1 cellular context compared by ENCODE assay signal in the genomic region with DNA sequence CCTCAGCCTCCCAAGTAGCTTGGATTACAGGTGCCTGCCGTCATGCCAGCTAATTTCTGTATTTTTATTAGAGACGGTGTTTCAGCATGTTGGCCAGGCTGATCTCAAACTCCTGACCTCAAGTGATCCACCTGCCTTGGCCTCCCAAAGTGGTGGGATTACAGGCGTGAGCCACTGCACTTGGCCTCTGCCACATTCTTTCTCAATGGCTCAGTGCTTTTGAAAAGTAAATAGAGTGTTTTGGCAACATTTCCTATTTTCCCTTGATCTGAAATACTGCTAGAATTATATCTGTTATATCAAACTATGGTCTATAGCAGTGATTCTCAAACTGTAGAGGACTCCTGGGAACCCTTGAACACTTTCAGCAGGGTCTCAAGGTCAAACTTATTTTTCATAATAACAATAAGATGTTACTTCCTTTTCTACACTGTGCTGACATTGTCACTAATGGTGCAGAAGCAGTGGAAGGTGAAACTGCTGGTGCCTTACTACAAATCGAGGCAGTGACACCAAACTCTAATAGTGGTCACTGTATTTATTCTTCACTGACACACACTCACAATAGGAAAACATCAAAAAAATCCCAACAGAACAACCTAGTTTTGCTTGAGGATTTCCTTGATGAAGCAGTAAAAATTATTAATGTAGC.
TF ChIP-seq lines count a peak whose summit lies in the region.

No MANE protein-coding gene starts in this region.

TF ChIP-seq in SK-N-SH, 30 proteins besides CTCF, POLR2A, EP300 and RAD21 (continued from another document):
- no peak for TF ChIP-seq ZBTB33 (IDR thresholded peaks at IDR 0.05; ENCODE audit: borderline replicate concordance, low read depth)
- TF ChIP-seq GABPA (IDR thresholded peaks at IDR 0.05; ENCODE audit: low read depth), result no peak
- no peak for TF ChIP-seq FOSL2 (IDR thresholded peaks at IDR 0.05; ENCODE audit: borderline replicate concordance, low read depth)
